ENCODE assay signal across 23 cellular contexts in genomic region chr18:34655131-34655530, GRCh38. TPM values are rescaled to one million over a fixed set of nuclear protein-coding genes. Genes with fewer than 3 reads are reported as not detected.
"Had no signal": no experiment of that assay in that cellular context is flagged by ENCODE, and none has a peak within 500 bp of the region (broad histone marks: within the 10 kb centered on the region; RNA-seq: fewer than 3 reads in every experiment).

No MANE protein-coding gene starts in this region.

- H3K27ac ChIP-seq: coronary artery, esophagus muscularis mucosa, foreskin keratinocyte, heart right ventricle, left lung, lower lobe of right lung had no signal

- H3K27me3 ChIP-seq: dorsolateral prefrontal cortex, esophagus muscularis mucosa, foreskin keratinocyte, heart right ventricle, left lung had no signal

- DNase-seq: dermis blood vessel endothelial cell; dorsolateral prefrontal cortex; effector CD4-positive, alpha-beta T cell; effector memory CD4-positive, alpha-beta T cell; foreskin keratinocyte; glutamatergic neuron; head of caudate nucleus; heart right ventricle; hippocampal formation; left cardiac atrium; left lung; left ventricle myocardium superior; lower lobe of right lung; mesenchymal stem cell; midbrain; naive thymus-derived CD4-positive, alpha-beta T cell had no signal

- ATAC-seq: foreskin keratinocyte; heart right ventricle; left cardiac atrium; left lung; left ventricle myocardium superior; lower lobe of right lung; naive thymus-derived CD4-positive, alpha-beta T cell had no signal

- H3K4me3 ChIP-seq: coronary artery, esophagus muscularis mucosa, heart right ventricle, left lung, lower lobe of right lung had no signal

- H3K9me3 ChIP-seq: esophagus muscularis mucosa, heart right ventricle, left lung, lower lobe of right lung had no signal

- H3K36me3 ChIP-seq: esophagus muscularis mucosa, heart right ventricle, left lung, lower lobe of right lung had no signal

- H3K4me1 ChIP-seq: foreskin keratinocyte, left lung had no signal

- FAIRE-seq: colon, endothelial cell of umbilical vein, frontal cortex, islet of Langerhans, keratinocyte had no signal

RNA-seq across cellular contexts. Expression of gene DTNA, which starts 55.0 kb away (rescaled TPM):
- polyA plus RNA-seq: naive thymus-derived CD4-positive, alpha-beta T cell had no signal
